21 cellular contexts compared by ENCODE assay signal in genomic region chr2:106667478-106668077, GRCh38.
"Had no signal": no experiment of that assay in that cellular context is flagged by ENCODE, and none has a peak within 500 bp of the region (broad histone marks: within the 10 kb centered on the region; RNA-seq: fewer than 3 reads in every experiment).

No MANE protein-coding gene starts in this region.

- H3K27ac ChIP-seq: left lung, lower lobe of right lung, ovary, skin epidermis, suprapubic skin, thoracic aorta, tibial artery, upper lobe of right lung had no signal

- H3K27me3 ChIP-seq: left lung, ovary, suprapubic skin, tibial artery, upper lobe of right lung had no signal

- DNase-seq: hippocampal formation; kidney glomerular epithelial cell; left cardiac atrium; left lung; lower lobe of right lung; mammary epithelial cell; mesenchymal stem cell; naive B cell; ovary; retina; stimulated activated CD4-positive, alpha-beta T cell treated with anti-CD3 and anti-CD28 coated beads, Interleukin-12 subunit alpha, Interleukin-12 subunit beta, amount 100 ng/mL, for 4 hours; stimulated activated CD4-positive, alpha-beta T cell treated with anti-CD3 and anti-CD28 coated beads, Interleukin-15, amount 100 ng/mL, for 24 hours; stimulated activated CD4-positive, alpha-beta T cell treated with anti-CD3 and anti-CD28 coated beads, Interleukin-2, amount 100 ng/mL, for 24 hours; stimulated activated CD4-positive, alpha-beta T cell treated with anti-CD3 and anti-CD28 coated beads, Interleukin-4, amount 100 ng/mL, for 1 hour; stimulated activated naive CD4-positive, alpha-beta T cell; tibial artery; trophoblast cell; upper lobe of right lung had no signal

- H3K4me3 ChIP-seq: left lung, lower lobe of right lung, ovary, skin epidermis, suprapubic skin, thoracic aorta, tibial artery, upper lobe of right lung had no signal
